10 cellular contexts compared by ENCODE assay signal in the genomic region with DNA sequence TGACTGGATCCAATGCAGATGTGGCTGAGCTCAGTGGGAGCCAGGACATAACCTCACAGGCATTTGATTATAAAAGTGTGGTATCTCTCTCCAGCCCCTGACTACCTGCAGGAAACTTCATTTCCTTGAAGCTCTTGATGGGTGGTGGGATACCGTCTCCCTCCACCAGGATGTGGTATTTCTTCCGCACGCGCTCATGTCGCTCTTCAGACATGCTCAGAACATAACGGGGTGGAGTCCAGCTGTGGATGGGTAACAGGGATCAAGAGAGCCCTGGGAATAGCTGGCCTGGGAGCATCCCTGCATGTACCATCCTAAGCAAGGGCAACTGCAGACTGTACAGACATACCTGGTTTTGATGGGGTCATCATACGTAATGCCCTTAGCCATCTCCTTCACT. TPM values are rescaled to one million over a fixed set of nuclear protein-coding genes. Genes with fewer than 3 reads are reported as not detected.
A peak's percentile ranks its signal among the peaks of the same experiment; 100 is the strongest.
DNase-seq lines count a peak whose midpoint lies in the region; ATAC-seq, FAIRE-seq and TF ChIP-seq lines count a peak whose summit lies in the region.
"Had no signal": no experiment of that assay in that cellular context is flagged by ENCODE, and none has a peak within 500 bp of the region (broad histone marks: within the 10 kb centered on the region; RNA-seq: fewer than 3 reads in every experiment).

No MANE protein-coding gene starts in this region.

- H3K4me1 Mint-ChIP-seq in naive thymus-derived CD8-positive, alpha-beta T cell = peaks cover 19 to 50% (median 49%) of the 10 kb centered on the region in 4 donors

- peaks cover 0 to 53% (median 23%) of the 10 kb centered on the region in 3 donors for H3K36me3 Mint-ChIP-seq in naive thymus-derived CD8-positive, alpha-beta T cell

- H3K27ac ChIP-seq in C4-2B (peak overlapping the region; percentile 86; the same call in 1 of the 2 replicates), KOPT-K1 (ENCODE audit: low read depth, low read length, poor library complexity, severe bottlenecking) (peak overlapping the region; percentile 74), transverse colon (no peak overlapping the region), uterus (no peak overlapping the region)

- ATAC-seq in naive thymus-derived CD8-positive, alpha-beta T cell = no peak
- no peak for ATAC-seq in GM18505 (IDR thresholded peaks at IDR 0.05; ENCODE audit: unreplicated experiment)

- H3K4me1 ChIP-seq in transverse colon (peaks cover 11 to 20% (median 18%) of the 10 kb centered on the region in 4 donors), uterus (peaks cover 0 to 3% of the 10 kb centered on the region in 2 donors)

- H3K27me3 ChIP-seq in bronchial epithelial cell (ENCODE audit: control insufficient read depth, insufficient read depth, low read length) (no peaks in the 10 kb centered on the region), transverse colon (no peaks in the 10 kb centered on the region), uterus (no peaks in the 10 kb centered on the region)

- H3K27ac Mint-ChIP-seq in naive thymus-derived CD8-positive, alpha-beta T cell = peak overlapping the region in 4 of 10 donors; percentile 30 to 52 (median 48)

- no peak for FAIRE-seq in bronchial epithelial cell (lab: Jason Lieb, UNC)

- DNase-seq in bronchial epithelial cell (ENCODE audit: low read depth) (no peak), RKO (ENCODE audit: low spot score) (no peak), transverse colon (no peak), uterus (no peak)
- DNase-seq in naive thymus-derived CD8-positive, alpha-beta T cell = no peak
- DNase-seq: activated effector memory CD4-positive, alpha-beta T cell treated with Interleukin-2 at 50 U/mL for 16 hours; NCI-H774 had no signal

- 85 to 100% methylated on average over 3 to 7 of the region's 7 CpGs for WGBS in transverse colon (ENCODE audit: low coverage in 1 of 2), 2 donors

- intact Hi-C loops in transverse colon (cut with DNase I; ENCODE audit: low total_unique reads) = no loop called here
- intact Hi-C loops in uterus (cut with DNase I; ENCODE audit: low total_unique reads) = no loop called here

- in situ Hi-C loops in transverse colon (cut with MboI; ENCODE audit: low pct_ligation_motif_present in 1 of 4, low pct_unique_long_range_greater_than_20kb in 1 of 4, low sequenced_read_pairs in 3 of 4) = loop anchor here in 1 of 4 donors (25.0 kb wide), 1 partner anchor 128 kb away; the partner anchor contains the start of gene SLC34A1

- H3K9me3 ChIP-seq in KOPT-K1 (ENCODE audit: insufficient read depth, low read length, poor library complexity, severe bottlenecking) (no peaks in the 10 kb centered on the region), transverse colon (no peaks in the 10 kb centered on the region), uterus (no peaks in the 10 kb centered on the region)

- TF ChIP-seq CTCF in C4-2B (conservative IDR thresholded peaks at IDR 0.05) (no peak), bronchial epithelial cell (IDR thresholded peaks at IDR 0.05; ENCODE audit: insufficient read depth, low read length, severe bottlenecking) (no peak), transverse colon (IDR thresholded peaks at IDR 0.05) (no peak), uterus (IDR thresholded peaks at IDR 0.05) (no peak)

- peak overlapping the region; percentile 93 to 100 (median 97) for H3K4me3 Mint-ChIP-seq in naive thymus-derived CD8-positive, alpha-beta T cell

- TF ChIP-seq EP300 in transverse colon (IDR thresholded peaks at IDR 0.05; ENCODE audit: low read depth) = no peak

- POLR2A ChIA-PET in naive thymus-derived CD8-positive, alpha-beta T cell (lab: Charles Lee) = interaction anchor here (1.4 to 1.7 kb wide), 4 partner anchors 9 to 125 kb away, joined by 3 to 5 read pairs (median 4); no protein-coding TSS in a partner anchor

- H3K36me3 ChIP-seq in KOPT-K1 (ENCODE audit: insufficient read depth, low read length) (peaks cover 70% of the 10 kb centered on the region), bronchial epithelial cell (ENCODE audit: control insufficient read depth, insufficient read depth, low read length) (peaks cover 56% of the 10 kb centered on the region), transverse colon (peaks cover 0 to 44% (median 15%) of the 10 kb centered on the region in 4 donors), uterus (no peaks in the 10 kb centered on the region)

- TF ChIP-seq POLR2A in transverse colon (IDR thresholded peaks at IDR 0.05) (no peak), GM18505 (IDR thresholded peaks at IDR 0.05; ENCODE audit: borderline replicate concordance, extremely low read depth, insufficient read depth, insufficient read length) (no peak), uterus (IDR thresholded peaks at IDR 0.05) (no peak)

- no peaks in the 10 kb centered on the region for H3K27me3 Mint-ChIP-seq in naive thymus-derived CD8-positive, alpha-beta T cell

- H3K9me3 Mint-ChIP-seq in naive thymus-derived CD8-positive, alpha-beta T cell = no peaks in the 10 kb centered on the region

- H3K4me3 ChIP-seq in bronchial epithelial cell (ENCODE audit: low read depth, low read length) (peak overlapping the region; percentile 100), transverse colon (peak overlapping the region in 2 of 4 donors; percentile 81 to 89), uterus (no peak overlapping the region)

RNA-seq across cellular contexts. Expression of gene DDX41, which starts 1.2 kb away (rescaled TPM):
- total RNA-seq in bronchial epithelial cell (108 and 250 TPM in 2 replicates), transverse colon (100 to 1,000 TPM in 2 of 4 donors, 10 to 100 TPM in 2; 96.5 to 170 (median 130) TPM), uterus (100 to 1,000 TPM in 2 of 4 donors, 10 to 100 TPM in 2; 61.0 to 146 (median 95.6) TPM)
- total RNA-seq in naive thymus-derived CD8-positive, alpha-beta T cell = 10 to 100 TPM; 84.0 to 86.4 TPM
- 10 to 100 TPM; 29.0 to 54.4 (median 43.0) TPM for polyA plus RNA-seq in naive thymus-derived CD8-positive, alpha-beta T cell

RNA-seq across cellular contexts. Expression of gene DOK3, which starts 6.0 kb away (rescaled TPM):
- total RNA-seq in bronchial epithelial cell (0.53 and 1.4 TPM in 2 replicates), transverse colon (10 to 100 TPM in 2 of 4 donors, 1 to 10 TPM in 1, under 1 TPM in 1; 0.60 to 17.2 (median 7.8) TPM), uterus (10 to 100 TPM in 1 of 4 donors, 1 to 10 TPM in 3; 3.6 to 20.0 (median 7.1) TPM)
- 1 to 10 TPM; 3.7 to 3.8 TPM for total RNA-seq in naive thymus-derived CD8-positive, alpha-beta T cell
- under 1 TPM in 1 of 3 donors, not detected in 2; 0.22 TPM for polyA plus RNA-seq in naive thymus-derived CD8-positive, alpha-beta T cell

RNA-seq across cellular contexts. Expression of gene PDLIM7, which starts 18.2 kb away (rescaled TPM):
- total RNA-seq in bronchial epithelial cell = 19.5 and 26.2 TPM in 2 replicates
- 10 to 100 TPM; 16.7 to 19.1 TPM for total RNA-seq in naive thymus-derived CD8-positive, alpha-beta T cell
- 1 to 10 TPM; 4.3 to 5.8 (median 5.3) TPM for polyA plus RNA-seq in naive thymus-derived CD8-positive, alpha-beta T cell
- 100 to 1,000 TPM in 1 of 4 donors, 10 to 100 TPM in 3; 52.6 to 256 (median 78.6) TPM for total RNA-seq in transverse colon
- total RNA-seq in uterus = 100 to 1,000 TPM; 102 to 543 (median 193) TPM

RNA-seq across cellular contexts. Expression of gene FAM193B, which starts 38.8 kb away (rescaled TPM):
- 14.0 and 17.2 TPM in 2 replicates for total RNA-seq in bronchial epithelial cell
- total RNA-seq in naive thymus-derived CD8-positive, alpha-beta T cell = 100 to 1,000 TPM; 214 to 225 TPM
- polyA plus RNA-seq in naive thymus-derived CD8-positive, alpha-beta T cell = 1 to 10 TPM; 1.6 to 5.5 (median 3.4) TPM
- total RNA-seq in transverse colon = 100 to 1,000 TPM in 1 of 4 donors, 10 to 100 TPM in 3; 59.7 to 128 (median 63.5) TPM
- 100 to 1,000 TPM in 1 of 4 donors, 10 to 100 TPM in 3; 16.5 to 117 (median 39.4) TPM for total RNA-seq in uterus

RNA-seq across cellular contexts. Expression of gene DBN1, which starts 42.1 kb away (rescaled TPM):
- total RNA-seq in bronchial epithelial cell = 58.7 and 71.7 TPM in 2 replicates
- total RNA-seq in naive thymus-derived CD8-positive, alpha-beta T cell = 10 to 100 TPM; 57.0 to 62.9 TPM
- 10 to 100 TPM; 20.5 to 25.3 (median 21.8) TPM for polyA plus RNA-seq in naive thymus-derived CD8-positive, alpha-beta T cell
- 100 to 1,000 TPM in 1 of 4 donors, 10 to 100 TPM in 3; 10.1 to 201 (median 17.4) TPM for total RNA-seq in transverse colon
- 100 to 1,000 TPM in 2 of 4 donors, 10 to 100 TPM in 2; 30.6 to 107 (median 82.7) TPM for total RNA-seq in uterus

Comparison
In these comparisons a context has a peak if more than half of its experiments do, and no peak if none do; other contexts are left out.
1. H3K27ac ChIP-seq: peak in C4-2B (single experiment) and KOPT-K1 (single experiment); none in transverse colon (0 of 4) and uterus (0 of 2).